Comparison of ENCODE assay signal across 21 cellular contexts in the genomic region with DNA sequence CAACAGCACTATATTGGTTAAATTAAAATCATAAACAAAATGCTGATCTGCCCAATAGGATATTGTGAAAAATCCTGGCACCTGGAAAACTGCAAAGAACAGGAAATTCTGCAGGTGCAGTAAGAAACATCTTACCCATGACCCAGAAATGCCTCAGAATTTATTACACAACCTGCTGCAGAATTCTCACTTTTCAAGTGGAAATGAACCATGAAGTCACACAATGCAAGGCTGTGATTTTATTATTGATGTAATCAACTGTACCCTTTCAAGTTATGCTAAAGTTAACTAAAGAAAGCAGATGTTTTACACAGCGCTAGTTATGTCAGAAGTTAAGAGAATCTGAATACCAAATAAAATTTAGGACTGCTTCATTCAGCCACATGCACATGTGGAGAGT. TPM values are rescaled to one million over a fixed set of nuclear protein-coding genes. Genes with fewer than 3 reads are reported as not detected.
DNase-seq lines count a peak whose midpoint lies in the region; ATAC-seq, FAIRE-seq and TF ChIP-seq lines count a peak whose summit lies in the region.
"Had no signal": no experiment of that assay in that cellular context is flagged by ENCODE, and none has a peak within 500 bp of the region (broad histone marks: within the 10 kb centered on the region; RNA-seq: fewer than 3 reads in every experiment).

No MANE protein-coding gene starts in this region.

- H3K4me1 Mint-ChIP-seq in GM23338 = peaks cover 59% of the 10 kb centered on the region

- H3K4me1 ChIP-seq in BLaER1 = peaks cover 73% of the 10 kb centered on the region
- peaks cover 40% of the 10 kb centered on the region for H3K4me1 ChIP-seq in GM23338 (ENCODE audit: insufficient read depth)
- H3K4me1 ChIP-seq in PC-9 (replicated peaks; ENCODE audit: insufficient read depth) = peaks cover 26% of the 10 kb centered on the region
- no peaks in the 10 kb centered on the region for H3K4me1 ChIP-seq in SJCRH30
- peaks cover 0 to 4% of the 10 kb centered on the region in 2 donors for H3K4me1 ChIP-seq in kidney (ENCODE audit: control insufficient read depth in 1 of 2, insufficient read depth in 1 of 2, low read depth in 1 of 2, low read length in 2 of 2)

- ATAC-seq in GM23338 (no peak), HG03432 (IDR thresholded peaks at IDR 0.05; ENCODE audit: unreplicated experiment) (no peak)
- ATAC-seq: HepG2 had no signal

- no peaks in the 10 kb centered on the region for H3K9me3 Mint-ChIP-seq in GM23338
- H3K9me3 Mint-ChIP-seq: T-helper 1 cell treated with Interleukin-12 subunit alpha and Interleukin-12 subunit beta and Interleukin-4 antibody, amounts not matched to agents 30 μg/mL and 1 μg/mL, for 36 hours had no signal

- peaks cover 100% of the 10 kb centered on the region for H3K79me2 ChIP-seq in GM23338 (replicated peaks; ENCODE audit: insufficient read depth)
- peaks cover 35% of the 10 kb centered on the region for H3K79me2 ChIP-seq in PC-9 (ENCODE audit: low read depth)

- peak overlapping the region; percentile 32 for H3K4me2 ChIP-seq in BLaER1
- H3K4me2 ChIP-seq in GM23338 = peak overlapping the region; percentile 37; the same call in 1 of the 2 replicates
- peak overlapping the region; percentile 47 for H3K4me2 ChIP-seq in PC-9

- no TSS peak for BruUV-seq in PC-9 (replicated peaks; lab: Mats Ljungman, UMichigan)

- H3K9ac ChIP-seq in BLaER1 (no peak overlapping the region), kidney (ENCODE audit: low read length in 2 of 2) (no peak overlapping the region)

- no peaks in the 10 kb centered on the region for H3K9me2 ChIP-seq in GM23338 (ENCODE audit: insufficient read depth)
- no peaks in the 10 kb centered on the region; the same call in 1 of the 2 replicates for H3K9me2 ChIP-seq in PC-9 (ENCODE audit: insufficient read depth)

- H3K9me3 ChIP-seq in BLaER1 (peaks cover 17% of the 10 kb centered on the region; the same call in 1 of the 2 replicates), PC-9 (ENCODE audit: insufficient read depth, low read depth) (no peaks in the 10 kb centered on the region), SJCRH30 (replicated peaks) (no peaks in the 10 kb centered on the region), kidney (ENCODE audit: control insufficient read depth in 1 of 2, low read length in 2 of 2) (no peaks in the 10 kb centered on the region)

- H3K4me3 ChIP-seq in BLaER1 = no peak overlapping the region
- no peak overlapping the region for H3K4me3 ChIP-seq in GM23338
- no peak overlapping the region for H3K4me3 ChIP-seq in PC-9
- H3K4me3 ChIP-seq in kidney epithelial cell (ENCODE audit: low read depth, low read length) = no peak overlapping the region
- H3K4me3 ChIP-seq in SJCRH30 = no peak overlapping the region
- no peak overlapping the region for H3K4me3 ChIP-seq in kidney (ENCODE audit: low read length in 2 of 2)

- no peak overlapping the region for H2AFZ ChIP-seq in GM23338
- H2AFZ ChIP-seq in PC-9 = no peak overlapping the region

- CTCF ChIA-PET in PC-9 (lab: Charles Lee) = no interaction called here

- H3K36me3 ChIP-seq in BLaER1 = peaks cover 27% of the 10 kb centered on the region
- no peaks in the 10 kb centered on the region for H3K36me3 ChIP-seq in GM23338 (ENCODE audit: insufficient read depth)
- no peaks in the 10 kb centered on the region for H3K36me3 ChIP-seq in PC-9 (ENCODE audit: low read depth)
- no peaks in the 10 kb centered on the region for H3K36me3 ChIP-seq in kidney epithelial cell (ENCODE audit: control insufficient read depth, insufficient read depth, low read length)
- no peaks in the 10 kb centered on the region for H3K36me3 ChIP-seq in SJCRH30
- no peaks in the 10 kb centered on the region for H3K36me3 ChIP-seq in kidney (ENCODE audit: control insufficient read depth in 1 of 2, insufficient read depth in 2 of 2, low read length in 2 of 2)

- H3K4me3 Mint-ChIP-seq in GM23338 = no peak overlapping the region
- H3K4me3 Mint-ChIP-seq: T-helper 1 cell treated with Interleukin-12 subunit alpha and Interleukin-12 subunit beta and Interleukin-4 antibody, amounts not matched to agents 30 μg/mL and 1 μg/mL, for 36 hours had no signal

- FAIRE-seq in kidney (lab: Jason Lieb, UNC) = no peak
- FAIRE-seq: HepG2, RCC 7860 had no signal

- H3K27ac ChIP-seq in BLaER1 (no peak overlapping the region), GM23338 (ENCODE audit: low read depth) (no peak overlapping the region), PC-9 (peak overlapping the region; percentile 17; the same call in 1 of the 2 replicates), SJCRH30 (no peak overlapping the region), kidney (ENCODE audit: low read depth in 2 of 2, low read length in 2 of 2) (no peak overlapping the region)

- H3K27me3 ChIP-seq in BLaER1 (no peaks in the 10 kb centered on the region), GM23338 (ENCODE audit: insufficient read depth) (no peaks in the 10 kb centered on the region), PC-9 (ENCODE audit: insufficient read depth, low read depth) (no peaks in the 10 kb centered on the region), kidney epithelial cell (ENCODE audit: control insufficient read depth, insufficient read depth, low read length) (peaks cover 3% of the 10 kb centered on the region), SJCRH30 (no peaks in the 10 kb centered on the region)

- peaks cover 6% of the 10 kb centered on the region for H3K27me3 Mint-ChIP-seq in GM23338 (ENCODE audit: insufficient read depth, low read depth, poor library complexity)

- POLR2A ChIA-PET in PC-9 (lab: Charles Lee; ENCODE audit: unreplicated experiment) = no interaction called here

- no peak overlapping the region for H3K27ac Mint-ChIP-seq in GM23338
- H3K27ac Mint-ChIP-seq: T-helper 1 cell treated with Interleukin-12 subunit alpha and Interleukin-12 subunit beta and Interleukin-4 antibody, amounts not matched to agents 30 μg/mL and 1 μg/mL, for 36 hours had no signal

- no peaks in the 10 kb centered on the region; the same call in 2 of the 3 replicates for H3K36me3 Mint-ChIP-seq in GM23338 (ENCODE audit: low read depth)

- H3F3A ChIP-seq in GM23338 (replicated peaks; ENCODE audit: low read depth) (no peaks in the 10 kb centered on the region), PC-9 (ENCODE audit: insufficient read depth, low read depth) (peaks cover 13% of the 10 kb centered on the region)

- TF ChIP-seq CTCF in GM23338 (conservative IDR thresholded peaks at IDR 0.05; ENCODE audit: low read depth in 2 of 2) = no peak
- TF ChIP-seq CTCF in PC-9 (conservative IDR thresholded peaks at IDR 0.05) = no peak
- TF ChIP-seq CTCF in kidney epithelial cell (IDR thresholded peaks at IDR 0.05; ENCODE audit: insufficient read depth, low read length, poor library complexity, severe bottlenecking) = no peak
- TF ChIP-seq CTCF in kidney (IDR thresholded peaks at IDR 0.05; ENCODE audit: borderline replicate concordance, extremely low read depth, insufficient read depth) = no peak

- DNase-seq in GM23338 (ENCODE audit: low spot score) = no peak
- DNase-seq in PC-9 = no peak
- peak; percentile 4 for DNase-seq in kidney epithelial cell (ENCODE audit: low read depth)
- DNase-seq in SJCRH30 = no peak
- DNase-seq in stimulated activated naive CD4-positive, alpha-beta T cell (lab: John Stamatoyannopoulos, UW) = no peak
- DNase-seq in kidney = no peak
- DNase-seq: COR-L47, DND-41, GDM1, GOT3, NCI-H1105, NCI-H187, NCI-H2171, NCI-H446 treated with DMSO at 0.1 percent for 48 hours, NCI-H748 treated with DMSO at 0.1 percent for 48 hours, Right ventricle myocardium superior had no signal

- intact Hi-C loops in PC-9 (cut with micrococcal nuclease; ENCODE audit: unreplicated experiment) = no loop called here
- intact Hi-C loops in kidney (cut with DNase I) = no loop called here

- H4K20me1 ChIP-seq in BLaER1 = peaks cover 100% of the 10 kb centered on the region
- H4K20me1 ChIP-seq in GM23338 (replicated peaks; ENCODE audit: insufficient read depth) = peaks cover 66% of the 10 kb centered on the region
- no peaks in the 10 kb centered on the region for H4K20me1 ChIP-seq in PC-9 (ENCODE audit: insufficient read depth)

TF ChIP-seq in GM23338, 12 proteins besides CTCF, POLR2A, EP300 and RAD21 (continues in another document):
- TF ChIP-seq POLR2AphosphoS5 (IDR thresholded peaks at IDR 0.05; ENCODE audit: low read depth) = no peak
- no peak for TF ChIP-seq STAT1 (IDR thresholded peaks at IDR 0.05; ENCODE audit: unreplicated experiment)
- TF ChIP-seq REST (IDR thresholded peaks at IDR 0.05; ENCODE audit: unreplicated experiment) = no peak
- no peak for TF ChIP-seq NANOG (IDR thresholded peaks at IDR 0.05; ENCODE audit: borderline replicate concordance)
- TF ChIP-seq EZH2 (IDR thresholded peaks at IDR 0.05; ENCODE audit: low read depth, unreplicated experiment) = no peak
- TF ChIP-seq CREB1 (CRISPR knock-in tag; IDR thresholded peaks at IDR 0.05; ENCODE audit: low read depth) = no peak

RNA-seq across cellular contexts. Expression of gene STRBP, which starts 6.0 kb away (rescaled TPM):
- total RNA-seq in GM23338 (2014; rRNA removed; shearing (Covaris generic)) = 113 and 116 TPM in 2 replicates
- polyA plus RNA-seq in GM23338 (2016; fragmentation: Nextera tagmentation; extraction: Ambion mirVana) = 80.5 and 89.0 TPM in 2 replicates
- total RNA-seq in PC-9 (2021) = 34.5 and 39.9 TPM in 2 replicates
- 26.4 and 27.5 TPM in 2 replicates for total RNA-seq in kidney epithelial cell
- total RNA-seq in SJCRH30 (2014; rRNA removed; shearing (Covaris generic)) = 33.8 and 40.5 TPM in 2 replicates
- total RNA-seq in kidney = 30.7 TPM
- polyA plus RNA-seq in kidney (ENCODE audit: insufficient read depth, low read depth, low replicate concordance) = 21.6 TPM
